Comparison of ENCODE assay signal across 9 cellular contexts in the genomic region with DNA sequence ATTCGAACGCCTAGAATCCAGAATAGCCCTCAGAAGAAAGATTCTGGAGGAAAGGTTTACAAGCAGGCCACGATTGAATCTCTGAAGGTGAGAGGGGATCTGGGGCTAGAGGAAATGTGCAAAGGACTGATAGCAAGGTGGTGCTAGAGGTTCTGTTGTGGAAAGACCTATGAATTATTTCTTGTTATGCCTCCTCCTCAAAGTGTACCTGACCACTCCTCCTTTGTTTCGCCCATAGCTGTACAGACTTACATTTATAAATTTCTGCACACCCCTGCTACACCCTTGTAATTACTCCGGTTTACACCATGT. TPM values are rescaled to one million over a fixed set of nuclear protein-coding genes. Genes with fewer than 3 reads are reported as not detected.
DNase-seq lines count a peak whose midpoint lies in the region; ATAC-seq and TF ChIP-seq lines count a peak whose summit lies in the region.
"Had no signal": no experiment of that assay in that cellular context is flagged by ENCODE, and none has a peak within 500 bp of the region (broad histone marks: within the 10 kb centered on the region; RNA-seq: fewer than 3 reads in every experiment).

No MANE protein-coding gene starts in this region.

- peak overlapping the region; percentile 96 for H2AFZ ChIP-seq in osteoblast (ENCODE audit: low read length)

- H3K4me1 ChIP-seq in colonic mucosa, result peaks cover 9% of the 10 kb centered on the region
- peaks cover 20% of the 10 kb centered on the region for H3K4me1 ChIP-seq in osteoblast (ENCODE audit: insufficient read depth, low read length)

- H3K4me3 ChIP-seq in GM12865 (ENCODE audit: low read depth, low read length) (peak overlapping the region; percentile 93), colonic mucosa (peak overlapping the region; percentile 71), osteoblast (ENCODE audit: insufficient read depth, low read length) (peak overlapping the region; percentile 89)

- H3K36me3 ChIP-seq in colonic mucosa, result no peaks in the 10 kb centered on the region
- H3K36me3 ChIP-seq in osteoblast (ENCODE audit: insufficient read depth, low read length), result no peaks in the 10 kb centered on the region

- H3K9me3 ChIP-seq in colonic mucosa, result no peaks in the 10 kb centered on the region
- H3K9me3 ChIP-seq in osteoblast (ENCODE audit: low read depth, low read length), result no peaks in the 10 kb centered on the region

- peak; percentile 34 for DNase-seq in GM12865 (ENCODE audit: low read depth)
- peak; percentile 30 to 38 for DNase-seq in Kasumi-1 (lab: John Stamatoyannopoulos, UW)
- DNase-seq in colonic mucosa, result no peak
- no peak for DNase-seq in osteoblast (ENCODE audit: insufficient read length, low spot score, missing footprints)
- no peak for DNase-seq in stimulated activated CD4-positive, alpha-beta T cell treated with anti-CD3 and anti-CD28 coated beads, Interleukin-12 subunit alpha, Interleukin-12 subunit beta, amount 100 ng/mL, for 4 hours
- DNase-seq in activated naive CD4-positive, alpha-beta T cell treated with Interleukin-2 at 50 U/mL for 16 hours, result no peak

- H4K20me1 ChIP-seq in osteoblast (ENCODE audit: insufficient read depth, low read length), result peaks cover 7% of the 10 kb centered on the region

- ATAC-seq in HG02884 (IDR thresholded peaks at IDR 0.05; ENCODE audit: unreplicated experiment) (no peak), HG03139 (IDR thresholded peaks at IDR 0.05; ENCODE audit: unreplicated experiment) (no peak)

- H3K27me3 ChIP-seq in colonic mucosa (no peaks in the 10 kb centered on the region), osteoblast (ENCODE audit: insufficient read depth, low read length) (no peaks in the 10 kb centered on the region)

- peaks cover 40% of the 10 kb centered on the region for H3K79me2 ChIP-seq in osteoblast (ENCODE audit: insufficient read depth, low read length)

- H3K4me2 ChIP-seq in osteoblast (ENCODE audit: insufficient read depth, low read length), result peak overlapping the region; percentile 95

- peak overlapping the region in 1 of 2 donors; percentile 95 for H3K9ac ChIP-seq in colonic mucosa (ENCODE audit: low read depth in 2 of 2, low read length in 2 of 2)

- TF ChIP-seq CTCF in GM12865 (IDR thresholded peaks at IDR 0.05; ENCODE audit: insufficient read depth, low read depth, low read length, missing control alignments), result no peak
- TF ChIP-seq CTCF in colonic mucosa (IDR thresholded peaks at IDR 0.05), result no peak
- no peak for TF ChIP-seq CTCF in osteoblast (IDR thresholded peaks at IDR 0.05; ENCODE audit: extremely low read depth, low read depth, low read length)

- intact Hi-C loops in colonic mucosa (cut with DNase I), result no loop called here

- H3K27ac ChIP-seq in colonic mucosa (no peak overlapping the region), osteoblast (ENCODE audit: low read depth, low read length) (peak overlapping the region; percentile 86)

RNA-seq across cellular contexts. Expression of a gene that starts 1.0 kb away (rescaled TPM):
- total RNA-seq in colonic mucosa (1 to 10 TPM; 4.4 to 5.9 TPM), osteoblast (2.5 and 3.2 TPM in 2 replicates)

RNA-seq across cellular contexts. Expression of a gene that starts 1.4 kb away (rescaled TPM):
- total RNA-seq in colonic mucosa, result 100 to 1,000 TPM; 470 to 887 TPM
- total RNA-seq in osteoblast, result 356 and 365 TPM in 2 replicates

RNA-seq across cellular contexts. Expression of a gene that starts 36.4 kb away (rescaled TPM):
- total RNA-seq in colonic mucosa (under 1 TPM in 1 of 2 donors, not detected in 1; 0.24 TPM), osteoblast (not detected in 2 replicates)
- total RNA-seq: pulmonary artery endothelial cell had no signal

Comparison
In these comparisons a context has a peak if more than half of its experiments do, and no peak if none do; other contexts are left out.
1. DNase-seq: peak in GM12865 (single experiment) and Kasumi-1 (2 of 2); none in colonic mucosa (single experiment), osteoblast (single experiment), stimulated activated CD4-positive, alpha-beta T cell treated with anti-CD3 and anti-CD28 coated beads, Interleukin-12 subunit alpha, Interleukin-12 subunit beta, amount 100 ng/mL, for 4 hours (single experiment) and activated naive CD4-positive, alpha-beta T cell treated with Interleukin-2 at 50 U/mL for 16 hours (single experiment).
2. Peak in every context shown above with its lines, with median percentiles within 50 percentile points of each other: H3K4me3 ChIP-seq.